Comparison of ENCODE assay signal across 8 cellular contexts in genomic region chr4:108466936-108467902, GRCh38.
DNase-seq lines count a peak whose midpoint lies in the region; ATAC-seq lines count a peak whose summit lies in the region.

No MANE protein-coding gene starts in this region.

- DNase-seq in COLO829 (ENCODE audit: low spot score) (peak; percentile 78), UCSD-AML1 (lab: John Stamatoyannopoulos, UW; ENCODE audit: unreplicated experiment) (peak; percentile 8), kidney glomerular epithelial cell (lab: John Stamatoyannopoulos, UW) (peak; percentile 24), D341Med (ENCODE audit: low spot score) (no peak), COR-L47 (lab: John Stamatoyannopoulos, UW) (no peak), GOT3 (lab: John Stamatoyannopoulos, UW) (no peak)

- peak; percentile 71 for ATAC-seq in GM19328 (IDR thresholded peaks at IDR 0.05; ENCODE audit: unreplicated experiment)
- ATAC-seq in HG03159 (IDR thresholded peaks at IDR 0.05; ENCODE audit: unreplicated experiment), result peak; percentile 98

Comparison
In these comparisons a context has a peak if more than half of its experiments do, and no peak if none do; other contexts are left out.
1. DNase-seq: peak in COLO829 (single experiment), UCSD-AML1 (single experiment) and kidney glomerular epithelial cell (single experiment); none in D341Med (single experiment), COR-L47 (single experiment) and GOT3 (single experiment).